ENCODE assay signal across 21 cellular contexts in the genomic region with DNA sequence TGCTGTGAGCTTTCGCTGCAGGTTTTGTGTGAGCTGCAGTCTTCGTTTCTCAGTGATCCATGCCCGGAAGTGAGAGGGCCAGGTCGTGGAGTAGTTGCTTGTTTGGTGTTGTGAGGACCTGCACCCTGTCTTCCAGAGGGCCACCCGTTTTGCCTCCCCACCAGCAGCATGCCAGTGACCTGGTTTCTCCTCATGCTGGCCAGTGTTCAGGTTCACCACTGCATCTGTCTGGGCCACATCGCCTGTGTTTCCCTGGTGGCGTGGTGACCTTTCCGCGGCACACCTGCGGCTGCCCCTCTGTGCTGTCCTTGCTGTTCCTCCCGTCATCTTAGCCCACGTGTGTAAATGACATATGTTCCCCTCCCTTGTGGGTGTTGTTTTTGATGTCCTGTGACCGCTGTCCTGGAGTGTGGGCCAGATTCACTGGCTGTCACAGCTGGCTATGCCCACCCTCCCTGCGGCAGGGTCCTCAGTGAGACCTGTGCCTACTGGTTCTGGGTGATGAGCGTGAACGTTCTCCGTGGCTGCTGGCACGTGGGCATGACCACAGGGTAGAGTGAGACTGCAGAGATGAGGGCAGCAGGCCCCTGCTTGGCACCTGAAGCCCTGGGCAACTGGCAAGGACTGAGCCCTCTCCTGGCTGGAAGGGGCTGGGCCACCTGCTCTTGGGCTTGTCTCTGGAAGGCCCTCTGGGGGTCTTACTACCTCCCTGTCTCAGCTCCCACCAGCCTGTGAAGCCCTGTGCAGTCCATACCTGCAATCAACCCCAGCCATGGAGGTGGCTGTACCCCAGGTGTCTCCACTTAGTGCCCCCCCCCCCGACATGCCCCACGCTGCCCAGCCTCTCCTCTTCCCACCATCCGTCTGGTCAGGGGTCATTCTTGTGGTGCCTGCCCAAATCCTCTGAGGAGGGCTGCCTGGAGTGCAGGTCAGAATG. TPM values are rescaled to one million over a fixed set of nuclear protein-coding genes. Genes with fewer than 3 reads are reported as not detected.
DNase-seq lines count a peak whose midpoint lies in the region; ATAC-seq and TF ChIP-seq lines count a peak whose summit lies in the region.
"Had no signal": no experiment of that assay in that cellular context is flagged by ENCODE, and none has a peak within 500 bp of the region (broad histone marks: within the 10 kb centered on the region; RNA-seq: fewer than 3 reads in every experiment).

No MANE protein-coding gene starts in this region.

- H4K8ac ChIP-seq in IMR-90 (ENCODE audit: low read depth in 2 of 2, low read length in 2 of 2) = no peak overlapping the region

- no peak overlapping the region for H3K27ac ChIP-seq in IMR-90 (ENCODE audit: insufficient read depth, low read length)
- peak overlapping the region in 2 of 4 donors; percentile 17 to 29 for H3K27ac ChIP-seq in gastroesophageal sphincter
- H3K27ac ChIP-seq in spleen = peak overlapping the region in 1 of 8 donors; percentile 36
- H3K27ac ChIP-seq: GM23248, tibial nerve had no signal

- no peak for TF ChIP-seq RAD21 in IMR-90 (IDR thresholded peaks at IDR 0.05; ENCODE audit: low read length)

- H3K9ac ChIP-seq in IMR-90 (ENCODE audit: low read depth, low read length) = no peak overlapping the region
- H3K9ac ChIP-seq: GM23248 had no signal

- 77% methylated on average over 2 of the region's 21 CpGs; no CpG with 5 or more reads in 1 of the 2 experiments for WGBS in IMR-90 (ENCODE audit: extremely low coverage in 2 of 2, insufficient read length in 1 of 2), 2 experiments
- WGBS in gastroesophageal sphincter (ENCODE audit: low coverage in 1 of 2), 2 donors = 60 to 80% methylated on average over 1 to 3 of the region's 21 CpGs
- 81 to 91% (median 90%) methylated on average over 13 to 21 of the region's 21 CpGs for WGBS in spleen, 5 donors

- H4K91ac ChIP-seq in IMR-90 (ENCODE audit: insufficient read depth, low read depth, low read length) = no peak overlapping the region

- in situ Hi-C loops in IMR-90 (cut with MboI; ENCODE audit: low sequenced_read_pairs) = no loop called here

- no TSS peak for BruUV-seq in IMR-90 (replicated peaks; lab: Mats Ljungman, UMichigan)

- intact Hi-C loops in IMR-90 (cut with micrococcal nuclease) (no loop called here), spleen (cut with DNase I; ENCODE audit: low total_unique reads) (no loop called here)

- no peak overlapping the region for H2BK5ac ChIP-seq in IMR-90 (ENCODE audit: low read depth, low read length, poor library complexity, severe bottlenecking)

- POLR2A ChIA-PET in IMR-90 (lab: Charles Lee; ENCODE audit: unreplicated experiment) = no interaction called here

- H4K20me1 ChIP-seq in IMR-90 (ENCODE audit: insufficient read depth, low read length) = peaks cover 11% of the 10 kb centered on the region

- H3K56ac ChIP-seq in IMR-90 (ENCODE audit: extremely low read depth, insufficient read depth, low read length) = no peak overlapping the region

- H3K4me1 ChIP-seq in IMR-90 (ENCODE audit: control insufficient read depth, insufficient read depth, low read length) = peaks cover under 1% of the 10 kb centered on the region; the same call in 1 of the 2 replicates
- H3K4me1 ChIP-seq in gastroesophageal sphincter = peaks cover 0 to 6% (median 0%) of the 10 kb centered on the region in 3 donors
- H3K4me1 ChIP-seq in spleen = peaks cover 0 to 57% (median 3%) of the 10 kb centered on the region in 6 donors
- H3K4me1 ChIP-seq: gastrocnemius medialis had no signal

- H2BK20ac ChIP-seq in IMR-90 (ENCODE audit: low read depth, low read length) = no peak overlapping the region

- H3K27me3 ChIP-seq in IMR-90 (ENCODE audit: control insufficient read depth, insufficient read depth, low read length) (no peaks in the 10 kb centered on the region), gastroesophageal sphincter (no peaks in the 10 kb centered on the region), spleen (replicated peaks in 1 of 7) (no peaks in the 10 kb centered on the region)
- H3K27me3 ChIP-seq: esophagus muscularis mucosa, gastrocnemius medialis, tibial nerve had no signal

- TF ChIP-seq POLR2A in IMR-90 (IDR thresholded peaks at IDR 0.05; ENCODE audit: low read depth, low read length) = no peak
- no peak for TF ChIP-seq POLR2A in gastroesophageal sphincter (IDR thresholded peaks at IDR 0.05)
- no peak for TF ChIP-seq POLR2A in spleen (IDR thresholded peaks at IDR 0.05)

- H3K4me3 ChIP-seq in IMR-90 (ENCODE audit: insufficient read depth, low read depth, low read length) (no peak overlapping the region), gastroesophageal sphincter (no peak overlapping the region), spleen (no peak overlapping the region)
- H3K4me3 ChIP-seq: esophagus muscularis mucosa, gastrocnemius medialis, GM23248, tibial nerve had no signal

- H3K23ac ChIP-seq in IMR-90 (ENCODE audit: low read depth, low read length) = no peak overlapping the region

- no peak overlapping the region for H2BK15ac ChIP-seq in IMR-90 (ENCODE audit: low read depth, low read length)

- peak overlapping the region; percentile 5 for H2AK9ac ChIP-seq in IMR-90 (replicated peaks; ENCODE audit: low read depth, low read length, poor library complexity)

- no peak overlapping the region for H3K4ac ChIP-seq in IMR-90 (ENCODE audit: low read depth, low read length)

- H3K36me3 ChIP-seq in IMR-90 (ENCODE audit: control insufficient read depth, insufficient read depth, low read length) (0 out of 2 replicates have a peak, but pooled peaks cover 6% of the 10 kb centered on the region), gastroesophageal sphincter (peaks cover 0 to 27% of the 10 kb centered on the region in 2 donors), spleen (peaks cover 5 to 39% (median 8%) of the 10 kb centered on the region in 6 donors)

- no peak overlapping the region for H3K14ac ChIP-seq in IMR-90 (replicated peaks; ENCODE audit: low read depth, low read length)

- TF ChIP-seq CTCF in IMR-90 (conservative IDR thresholded peaks at IDR 0.05; ENCODE audit: low read depth, low read length) (no peak), gastroesophageal sphincter (IDR thresholded peaks at IDR 0.05) (no peak), spleen (IDR thresholded peaks at IDR 0.05 in 8 of 11, conservative IDR thresholded peaks at IDR 0.05 in 3 of 11) (no peak)

- CTCF ChIA-PET in IMR-90 (lab: Yijun Ruan, JAX) = interaction anchor here (0.6 kb wide), 1 partner anchor 31 kb away, joined by 3 read pairs; no protein-coding TSS in a partner anchor

- H3K4me2 ChIP-seq in IMR-90 (ENCODE audit: low read depth, low read length) = no peak overlapping the region

- no peak overlapping the region for H2BK120ac ChIP-seq in IMR-90 (ENCODE audit: low read depth, low read length)

- no peak overlapping the region for H4K5ac ChIP-seq in IMR-90 (ENCODE audit: low read depth, low read length)

- no peak overlapping the region for H2AFZ ChIP-seq in IMR-90 (replicated peaks; ENCODE audit: low read length, poor library complexity)
- H2AFZ ChIP-seq: GM23248 had no signal

- no peak overlapping the region; the same call in 1 of the 2 replicates for H2AK5ac ChIP-seq in IMR-90 (ENCODE audit: low read depth, low read length)

- H3K9me3 ChIP-seq in IMR-90 (ENCODE audit: control insufficient read depth, insufficient read depth, low read length) (no peaks in the 10 kb centered on the region; the same call in 1 of the 2 replicates), gastroesophageal sphincter (no peaks in the 10 kb centered on the region), spleen (peaks cover 0 to 4% (median 0%) of the 10 kb centered on the region in 8 donors)
- H3K9me3 ChIP-seq: esophagus muscularis mucosa, gastrocnemius medialis, tibial nerve had no signal

- H3K18ac ChIP-seq in IMR-90 (ENCODE audit: low read depth, low read length) = no peak overlapping the region

- no peak for ATAC-seq in IMR-90 (ENCODE audit: low read depth)
- peak; percentile 6 for ATAC-seq in gastroesophageal sphincter
- no peak for ATAC-seq in HG03354 (IDR thresholded peaks at IDR 0.05; ENCODE audit: poor library complexity, severe bottlenecking, unreplicated experiment)

- no peak for TF ChIP-seq EP300 in gastroesophageal sphincter (IDR thresholded peaks at IDR 0.05)

- H3K79me1 ChIP-seq in IMR-90 (ENCODE audit: low read depth in 1 of 2, low read length in 2 of 2) = peaks cover 7 to 50% of the 10 kb centered on the region in 2 experiments

- H3K9me1 ChIP-seq in IMR-90 (ENCODE audit: insufficient read depth, low read length) = peaks cover 2% of the 10 kb centered on the region; the same call in 1 of the 2 replicates

- peak; percentile 62 for DNase-seq in activated effector memory CD4-positive, alpha-beta T cell treated with anti-CD3 and anti-CD28 coated beads, Interleukin-2, amount 50 U/mL, for 16 hours
- no peak for DNase-seq in activated effector memory CD4-positive, alpha-beta T cell treated with Interleukin-2 at 50 U/mL for 16 hours
- no peak for DNase-seq in IMR-90
- peak; percentile 73 for DNase-seq in spleen
- DNase-seq in activated CD8-positive, alpha-beta memory T cell treated with anti-CD3 and anti-CD28 coated beads, Interleukin-2, amount 50 U/mL, for 48 hours = no peak
- DNase-seq in AG20443 (ENCODE audit: low spot score) = no peak
- DNase-seq: activated CD4-positive, alpha-beta T cell treated with anti-CD3 and anti-CD28 coated beads, Interleukin-2, amount 50 U/mL, for 4 hours; activated naive CD8-positive, alpha-beta T cell treated with anti-CD3 and anti-CD28 coated beads, Interleukin-2, amount 10 ng/mL, durations not matched to agents 7 days and 5 days; activated T-cell treated with anti-CD3 and anti-CD28 coated beads for 4 hours; C1 segment of cervical spinal cord; DMS 273 treated with DMSO at 0.1 percent for 48 hours; gastrocnemius medialis; NCI-H1436 treated with DMSO at 0.1 percent for 48 hours; NCI-H510A treated with DMSO at 0.1 percent for 48 hours; nucleus accumbens; stimulated activated CD4-positive, alpha-beta T cell treated with anti-CD3 and anti-CD28 coated beads, Interleukin-4, amount 100 ng/mL, for 4 hours had no signal

- dilution Hi-C loops in IMR-90 (cut with HindIII; ENCODE audit: low sequenced_read_pairs, unreplicated experiment) = no loop called here

RNA-seq across cellular contexts. Expression of a gene that starts 7.3 kb away (rescaled TPM):
- total RNA-seq in IMR-90 (2012; rRNA removed) = 1.7 and 2.0 TPM in 2 replicates
- 2.6 TPM in 2 replicates for polyA plus RNA-seq in IMR-90 (2012; rRNA removed)
- 3.8 and 4.0 TPM in 2 replicates for polyA plus RNA-seq in IMR-90 (2012; cell fraction: cytosol; rRNA removed)
- polyA plus RNA-seq in IMR-90 (2012; cell fraction: nucleus; rRNA removed; ENCODE audit: low replicate concordance) = 4.9 and 9.5 TPM in 2 replicates
- total RNA-seq in gastroesophageal sphincter = 10 to 100 TPM in 1 of 4 donors, 1 to 10 TPM in 3; 4.2 to 11.3 (median 7.4) TPM
- total RNA-seq in spleen = 10 to 100 TPM in 5 of 7 donors, 1 to 10 TPM in 2; 7.1 to 14.7 (median 11.6) TPM
- 1 to 10 TPM in 2 of 3 donors, under 1 TPM in 1; 0.59 to 4.3 (median 1.1) TPM for polyA plus RNA-seq in spleen

RNA-seq across cellular contexts. Expression of a gene that starts 23.1 kb away (rescaled TPM):
- total RNA-seq in IMR-90 (2012; rRNA removed) (1.1 and 1.4 TPM in 2 replicates), gastroesophageal sphincter (1 to 10 TPM; 5.1 to 9.0 (median 7.0) TPM), spleen (1 to 10 TPM in 6 of 7 donors, under 1 TPM in 1; 0.94 to 3.5 (median 2.4) TPM)
- polyA plus RNA-seq in IMR-90 (2012; rRNA removed) (1.7 and 2.6 TPM in 2 replicates), spleen (under 1 TPM; 0.35 to 0.96 (median 0.67) TPM)
- polyA plus RNA-seq in IMR-90 (2012; cell fraction: cytosol; rRNA removed) = 1.5 and 2.6 TPM in 2 replicates
- polyA plus RNA-seq in IMR-90 (2012; cell fraction: nucleus; rRNA removed; ENCODE audit: low replicate concordance) = 2.1 and 4.8 TPM in 2 replicates

RNA-seq across cellular contexts. Expression of a gene that starts 32.8 kb away (rescaled TPM):
- 465 and 524 TPM in 2 replicates for total RNA-seq in IMR-90 (2012; rRNA removed)
- polyA plus RNA-seq in IMR-90 (2012; rRNA removed) = 548 and 630 TPM in 2 replicates
- 522 and 1,067 TPM in 2 replicates for polyA plus RNA-seq in IMR-90 (2012; cell fraction: cytosol; rRNA removed)
- 571 and 1,090 TPM in 2 replicates for polyA plus RNA-seq in IMR-90 (2012; cell fraction: nucleus; rRNA removed; ENCODE audit: low replicate concordance)
- total RNA-seq in gastroesophageal sphincter = 100 to 1,000 TPM; 234 to 504 (median 299) TPM
- total RNA-seq in spleen = 100 to 1,000 TPM; 167 to 218 (median 186) TPM
- 100 to 1,000 TPM; 279 to 499 (median 316) TPM for polyA plus RNA-seq in spleen

RNA-seq across cellular contexts. Expression of a gene that starts 35.0 kb away (rescaled TPM):
- 4.1 and 4.2 TPM in 2 replicates for total RNA-seq in IMR-90 (2012; rRNA removed)
- 9.5 and 10.0 TPM in 2 replicates for polyA plus RNA-seq in IMR-90 (2012; rRNA removed)
- polyA plus RNA-seq in IMR-90 (2012; cell fraction: cytosol; rRNA removed) = 3.6 and 7.2 TPM in 2 replicates
- polyA plus RNA-seq in IMR-90 (2012; cell fraction: nucleus; rRNA removed; ENCODE audit: low replicate concordance) = 69.7 and 96.2 TPM in 2 replicates
- total RNA-seq in gastroesophageal sphincter = 10 to 100 TPM; 11.1 to 28.4 (median 20.9) TPM
- 10 to 100 TPM; 35.3 to 71.7 (median 46.0) TPM for total RNA-seq in spleen
- polyA plus RNA-seq in spleen = 10 to 100 TPM; 12.6 to 31.6 (median 23.3) TPM

Comparison
In these comparisons a context has a peak if more than half of its experiments do, and no peak if none do; other contexts are left out.
1. DNase-seq: peak in activated effector memory CD4-positive, alpha-beta T cell treated with anti-CD3 and anti-CD28 coated beads, Interleukin-2, amount 50 U/mL, for 16 hours (single experiment) and spleen (single experiment); none in activated effector memory CD4-positive, alpha-beta T cell treated with Interleukin-2 at 50 U/mL for 16 hours (single experiment), IMR-90 (single experiment), activated CD8-positive, alpha-beta memory T cell treated with anti-CD3 and anti-CD28 coated beads, Interleukin-2, amount 50 U/mL, for 48 hours (single experiment) and AG20443 (single experiment).